Comparison of ENCODE assay signal across 7 cellular contexts in genomic region chr12:120686151-120686689, GRCh38.
DNase-seq lines count a peak whose midpoint lies in the region; ATAC-seq and TF ChIP-seq lines count a peak whose summit lies in the region.

No MANE protein-coding gene starts in this region.

- DNase-seq in NCI-H2029 (lab: John Stamatoyannopoulos, UW) (peak; percentile 98), T-helper 9 cell (peak; percentile 95), astrocyte of the spinal cord (ENCODE audit: low read depth, low spot score) (peak; percentile 97), hypothalamus (lab: John Stamatoyannopoulos, UW) (peak; percentile 83 to 99 (median 97)), retinal pigment epithelial cell (ENCODE audit: low read depth) (peak; percentile 94)

- TF ChIP-seq CTCF in astrocyte of the spinal cord (IDR thresholded peaks at IDR 0.05; ENCODE audit: low read depth, low read length): no peak
- TF ChIP-seq CTCF in retinal pigment epithelial cell (conservative IDR thresholded peaks at IDR 0.05; ENCODE audit: low read depth, low read length): no peak

- ATAC-seq in GM18505 (IDR thresholded peaks at IDR 0.05; ENCODE audit: unreplicated experiment) (peak; percentile 73), HG02973 (IDR thresholded peaks at IDR 0.05; ENCODE audit: unreplicated experiment) (peak; percentile 68)

- H3K4me3 ChIP-seq in astrocyte of the spinal cord (ENCODE audit: low read depth, low read length): peak overlapping the region; percentile 70
- H3K4me3 ChIP-seq in retinal pigment epithelial cell (ENCODE audit: low read length): peak overlapping the region; percentile 89

- in situ Hi-C loops in astrocyte of the spinal cord (cut with HindIII; ENCODE audit: low sequenced_read_pairs): no loop called here

- peak; percentile 73 for TF ChIP-seq POLR2A in GM18505 (IDR thresholded peaks at IDR 0.05; ENCODE audit: borderline replicate concordance, extremely low read depth, insufficient read depth, insufficient read length)

Comparison
In these comparisons a context has a peak if more than half of its experiments do, and no peak if none do; other contexts are left out.
1. Peak in every context shown above with its lines: DNase-seq, ATAC-seq and H3K4me3 ChIP-seq.